Comparison of ENCODE assay signal across 30 cellular contexts in genomic region chr1:173688300-173688699, GRCh38. TPM values are rescaled to one million over a fixed set of nuclear protein-coding genes. Genes with fewer than 3 reads are reported as not detected.
A peak's percentile ranks its signal among the peaks of the same experiment; 100 is the strongest.
DNase-seq lines count a peak whose midpoint lies in the region; ATAC-seq and TF ChIP-seq lines count a peak whose summit lies in the region.
"Had no signal": no experiment of that assay in that cellular context is flagged by ENCODE, and none has a peak within 500 bp of the region (broad histone marks: within the 10 kb centered on the region; RNA-seq: fewer than 3 reads in every experiment).

No MANE protein-coding gene starts in this region.

- intact Hi-C loops in activated CD8-positive, alpha-beta T cell treated with anti-CD3 and anti-CD28 coated beads for 36 hours (cut with micrococcal nuclease) = no loop called here

- no peaks in the 10 kb centered on the region for H3K27me3 Mint-ChIP-seq in activated CD8-positive, alpha-beta T cell treated with anti-CD3 and anti-CD28 coated beads for 36 hours
- peaks cover 0 to 7% (median 0%) of the 10 kb centered on the region in 5 donors for H3K27me3 Mint-ChIP-seq in naive thymus-derived CD8-positive, alpha-beta T cell

- no peaks in the 10 kb centered on the region for H3K36me3 Mint-ChIP-seq in activated naive CD4-positive, alpha-beta T cell treated with anti-CD3 and anti-CD28 coated beads, Interleukin-2, amount 50 U/mL, for 72 hours
- no peaks in the 10 kb centered on the region for H3K36me3 Mint-ChIP-seq in activated CD8-positive, alpha-beta T cell treated with anti-CD3 and anti-CD28 coated beads for 36 hours (ENCODE audit: low read depth)
- no peaks in the 10 kb centered on the region for H3K36me3 Mint-ChIP-seq in naive thymus-derived CD8-positive, alpha-beta T cell
- H3K36me3 Mint-ChIP-seq: stimulated activated naive B cell treated with anti-CD40 and anti-IgM and Interleukin-4, amounts not matched to agents 10 μg/mL and 1 μg/mL and 100 μg/mL, for 72 hours had no signal

- TF ChIP-seq CTCF in activated CD8-positive, alpha-beta T cell treated with anti-CD3 and anti-CD28 coated beads for 36 hours (IDR thresholded peaks at IDR 0.05) = no peak

- peak overlapping the region; percentile 38 to 63 for H3K27ac Mint-ChIP-seq in activated naive CD4-positive, alpha-beta T cell treated with anti-CD3 and anti-CD28 coated beads, Interleukin-2, amount 50 U/mL, for 72 hours
- peak overlapping the region; percentile 26 for H3K27ac Mint-ChIP-seq in activated CD8-positive, alpha-beta T cell treated with anti-CD3 and anti-CD28 coated beads for 36 hours
- peak overlapping the region in 9 of 10 donors; percentile 59 to 98 (median 76) for H3K27ac Mint-ChIP-seq in naive thymus-derived CD8-positive, alpha-beta T cell
- H3K27ac Mint-ChIP-seq: stimulated activated naive B cell treated with anti-CD40 and anti-IgM and Interleukin-4, amounts not matched to agents 10 μg/mL and 1 μg/mL and 100 μg/mL, for 72 hours had no signal

- no peaks in the 10 kb centered on the region for H3K79me2 ChIP-seq in Karpas-422 (ENCODE audit: low read length)

- H3K9me2 ChIP-seq in Karpas-422 (replicated peaks; ENCODE audit: insufficient read depth, low read length) = no peaks in the 10 kb centered on the region

- DNase-seq in activated naive CD4-positive, alpha-beta T cell treated with anti-CD3 and anti-CD28 coated beads, Interleukin-2, amount 50 U/mL, for 72 hours (ENCODE audit: low spot score in 2 of 2) = no peak
- no peak for DNase-seq in activated naive CD4-positive, alpha-beta T cell treated with anti-CD3 and anti-CD28 coated beads, Interleukin-2, amount 50 U/mL, for 16 hours
- DNase-seq in Karpas-422 (peak; percentile 42), D341Med (ENCODE audit: low spot score) (no peak)
- no peak for DNase-seq in activated CD8-positive, alpha-beta T cell treated with anti-CD3 and anti-CD28 coated beads for 36 hours
- DNase-seq in naive thymus-derived CD8-positive, alpha-beta T cell = no peak
- DNase-seq: activated CD4-positive, alpha-beta T cell treated with anti-CD3 and anti-CD28 coated beads, Interleukin-2, amount 50 U/mL, for 1 hour; activated gamma-delta T cell treated with Interleukin-2 at 50 U/mL for 16 hours; CD4-positive, alpha-beta T cell; effector CD8-positive, alpha-beta T cell; hippocampal formation; left ventricle myocardium superior; MM.1S; mucosa of descending colon; NCI-H1694 treated with DMSO at 0.1 percent for 48 hours; NCI-H2171 treated with DMSO at 0.1 percent for 48 hours; NCI-H69; PC-9; psoas muscle; SHP77; stimulated activated naive B cell treated with anti-CD40 and anti-IgM and Interleukin-4, amounts not matched to agents 10 μg/mL and 1 μg/mL and 100 μg/mL, for 72 hours; T-helper 1 cell had no signal

- CTCF ChIA-PET in activated CD8-positive, alpha-beta T cell treated with anti-CD3 and anti-CD28 coated beads for 36 hours (lab: Charles Lee) = no interaction called here

- no peak overlapping the region for H3K9ac ChIP-seq in Karpas-422 (ENCODE audit: low read length)

- POLR2A ChIA-PET in activated CD8-positive, alpha-beta T cell treated with anti-CD3 and anti-CD28 coated beads for 36 hours (lab: Charles Lee) = no interaction called here
- POLR2A ChIA-PET in naive thymus-derived CD8-positive, alpha-beta T cell (lab: Charles Lee) = no interaction called here

- H3K4me3 Mint-ChIP-seq in activated CD8-positive, alpha-beta T cell treated with anti-CD3 and anti-CD28 coated beads for 36 hours = no peak overlapping the region
- peak overlapping the region in 5 of 10 donors; percentile 6 to 70 (median 35) for H3K4me3 Mint-ChIP-seq in naive thymus-derived CD8-positive, alpha-beta T cell
- H3K4me3 Mint-ChIP-seq: CD4-positive, alpha-beta T cell; stimulated activated naive B cell treated with anti-CD40 and anti-IgM and Interleukin-4, amounts not matched to agents 10 μg/mL and 1 μg/mL and 100 μg/mL, for 72 hours had no signal

- no peak overlapping the region for H3K4me2 ChIP-seq in Karpas-422 (ENCODE audit: low read depth, low read length, poor library complexity, severe bottlenecking)
- H3K4me2 ChIP-seq: PC-9 had no signal

- no peaks in the 10 kb centered on the region for H3K9me3 ChIP-seq in Karpas-422 (ENCODE audit: low read length)
- H3K9me3 ChIP-seq: esophagus muscularis mucosa, HAP-1, mucosa of descending colon, neutrophil, psoas muscle had no signal

- no peak overlapping the region for H3K27ac ChIP-seq in Karpas-422 (ENCODE audit: low read length)
- H3K27ac ChIP-seq: esophagus muscularis mucosa, neutrophil, PC-9, psoas muscle had no signal

- H3K9me3 Mint-ChIP-seq in activated naive CD4-positive, alpha-beta T cell treated with anti-CD3 and anti-CD28 coated beads, Interleukin-2, amount 50 U/mL, for 72 hours = no peaks in the 10 kb centered on the region
- H3K9me3 Mint-ChIP-seq in activated CD8-positive, alpha-beta T cell treated with anti-CD3 and anti-CD28 coated beads for 36 hours = no peaks in the 10 kb centered on the region
- H3K9me3 Mint-ChIP-seq in naive thymus-derived CD8-positive, alpha-beta T cell = peaks cover 0 to 3% (median 0%) of the 10 kb centered on the region in 9 donors
- H3K9me3 Mint-ChIP-seq: CD4-positive, alpha-beta T cell had no signal

- no peaks in the 10 kb centered on the region for H4K20me1 ChIP-seq in Karpas-422 (ENCODE audit: insufficient read depth, low read depth, low read length)

- ATAC-seq in activated naive CD4-positive, alpha-beta T cell treated with anti-CD3 and anti-CD28 coated beads, Interleukin-2, amount 50 U/mL, for 72 hours = no peak
- no peak for ATAC-seq in activated CD8-positive, alpha-beta T cell treated with anti-CD3 and anti-CD28 coated beads for 36 hours
- ATAC-seq in naive thymus-derived CD8-positive, alpha-beta T cell = no peak
- no peak for ATAC-seq in HG02623 (IDR thresholded peaks at IDR 0.05; ENCODE audit: unreplicated experiment)
- ATAC-seq in GM18868 (IDR thresholded peaks at IDR 0.05; ENCODE audit: unreplicated experiment) = no peak
- ATAC-seq: left ventricle myocardium superior; mucosa of descending colon; psoas muscle; stimulated activated naive B cell treated with anti-CD40 and anti-IgM and Interleukin-4, amounts not matched to agents 10 μg/mL and 1 μg/mL and 100 μg/mL, for 72 hours had no signal

- H3K4me3 ChIP-seq in Karpas-422 (ENCODE audit: low read length) = no peak overlapping the region
- H3K4me3 ChIP-seq: esophagus muscularis mucosa, HAP-1, mucosa of descending colon, PC-9, psoas muscle had no signal

- H3K4me1 ChIP-seq in Karpas-422 (ENCODE audit: low read length) = peaks cover 2% of the 10 kb centered on the region; the same call in 1 of the 2 replicates
- H3K4me1 ChIP-seq: esophagus muscularis mucosa, psoas muscle had no signal

- 0 out of 2 replicates have a peak overlapping the region, but pooled peaks have one; percentile 48 for H2AFZ ChIP-seq in Karpas-422 (ENCODE audit: low read length)
- H2AFZ ChIP-seq: PC-9 had no signal

- no peaks in the 10 kb centered on the region for H3K27me3 ChIP-seq in Karpas-422 (ENCODE audit: low read length)
- H3K27me3 ChIP-seq: neutrophil had no signal

- no peaks in the 10 kb centered on the region for H3K36me3 ChIP-seq in Karpas-422 (ENCODE audit: insufficient read depth, low read length)
- H3K36me3 ChIP-seq: esophagus muscularis mucosa, HAP-1, neutrophil had no signal

- peaks cover 6% of the 10 kb centered on the region for H3K4me1 Mint-ChIP-seq in activated CD8-positive, alpha-beta T cell treated with anti-CD3 and anti-CD28 coated beads for 36 hours (ENCODE audit: low read depth)
- peaks cover 11 to 19% (median 13%) of the 10 kb centered on the region in 4 donors for H3K4me1 Mint-ChIP-seq in naive thymus-derived CD8-positive, alpha-beta T cell

RNA-seq across cellular contexts. Expression of gene ANKRD45, which starts 18.6 kb away (rescaled TPM):
- not detected for total RNA-seq in activated naive CD4-positive, alpha-beta T cell treated with anti-CD3 and anti-CD28 coated beads, Interleukin-2, amount 50 U/mL, for 72 hours
- not detected in 2 replicates for total RNA-seq in Karpas-422 (2014; rRNA removed; shearing (Covaris generic); ENCODE audit: low replicate concordance)
- total RNA-seq in activated CD8-positive, alpha-beta T cell treated with anti-CD3 and anti-CD28 coated beads for 36 hours = not detected
- not detected for total RNA-seq in naive thymus-derived CD8-positive, alpha-beta T cell
- not detected for polyA plus RNA-seq in naive thymus-derived CD8-positive, alpha-beta T cell
- total RNA-seq: CD4-positive, alpha-beta T cell; chondrocyte; PC-9; psoas muscle had no signal

RNA-seq across cellular contexts. Expression of gene KLHL20, which starts 26.5 kb away (rescaled TPM):
- 10 to 100 TPM; 15.5 to 21.4 TPM for total RNA-seq in activated naive CD4-positive, alpha-beta T cell treated with anti-CD3 and anti-CD28 coated beads, Interleukin-2, amount 50 U/mL, for 72 hours
- 17.0 and 28.4 TPM in 2 replicates for total RNA-seq in Karpas-422 (2014; rRNA removed; shearing (Covaris generic); ENCODE audit: low replicate concordance)
- 10 to 100 TPM; 14.5 to 15.8 TPM for total RNA-seq in activated CD8-positive, alpha-beta T cell treated with anti-CD3 and anti-CD28 coated beads for 36 hours
- 10 to 100 TPM; 34.5 to 40.8 TPM for total RNA-seq in naive thymus-derived CD8-positive, alpha-beta T cell
- 10 to 100 TPM; 21.1 to 27.1 (median 21.9) TPM for polyA plus RNA-seq in naive thymus-derived CD8-positive, alpha-beta T cell

RNA-seq across cellular contexts. Expression of gene TEX50, which starts 53.2 kb away (rescaled TPM):
- not detected for total RNA-seq in activated naive CD4-positive, alpha-beta T cell treated with anti-CD3 and anti-CD28 coated beads, Interleukin-2, amount 50 U/mL, for 72 hours
- not detected in 2 replicates for total RNA-seq in Karpas-422 (2014; rRNA removed; shearing (Covaris generic); ENCODE audit: low replicate concordance)
- total RNA-seq in activated CD8-positive, alpha-beta T cell treated with anti-CD3 and anti-CD28 coated beads for 36 hours = not detected
- total RNA-seq in naive thymus-derived CD8-positive, alpha-beta T cell = not detected
- not detected for polyA plus RNA-seq in naive thymus-derived CD8-positive, alpha-beta T cell
- total RNA-seq: CD4-positive, alpha-beta T cell; chondrocyte; esophagus muscularis mucosa; frontal cortex; left ventricle myocardium superior; mucosa of descending colon; PC-9; psoas muscle had no signal
- polyA plus RNA-seq: psoas muscle, thymus had no signal

Comparison
In these comparisons a context has a peak if more than half of its experiments do, and no peak if none do; other contexts are left out.
1. H3K27ac Mint-ChIP-seq: peak in every context shown above with its lines; median percentile 76 in naive thymus-derived CD8-positive, alpha-beta T cell; 50 in activated naive CD4-positive, alpha-beta T cell treated with anti-CD3 and anti-CD28 coated beads, Interleukin-2, amount 50 U/mL, for 72 hours; 26 in activated CD8-positive, alpha-beta T cell treated with anti-CD3 and anti-CD28 coated beads for 36 hours.